Comparison of ENCODE assay signal across 1 cellular context in the genomic region with DNA sequence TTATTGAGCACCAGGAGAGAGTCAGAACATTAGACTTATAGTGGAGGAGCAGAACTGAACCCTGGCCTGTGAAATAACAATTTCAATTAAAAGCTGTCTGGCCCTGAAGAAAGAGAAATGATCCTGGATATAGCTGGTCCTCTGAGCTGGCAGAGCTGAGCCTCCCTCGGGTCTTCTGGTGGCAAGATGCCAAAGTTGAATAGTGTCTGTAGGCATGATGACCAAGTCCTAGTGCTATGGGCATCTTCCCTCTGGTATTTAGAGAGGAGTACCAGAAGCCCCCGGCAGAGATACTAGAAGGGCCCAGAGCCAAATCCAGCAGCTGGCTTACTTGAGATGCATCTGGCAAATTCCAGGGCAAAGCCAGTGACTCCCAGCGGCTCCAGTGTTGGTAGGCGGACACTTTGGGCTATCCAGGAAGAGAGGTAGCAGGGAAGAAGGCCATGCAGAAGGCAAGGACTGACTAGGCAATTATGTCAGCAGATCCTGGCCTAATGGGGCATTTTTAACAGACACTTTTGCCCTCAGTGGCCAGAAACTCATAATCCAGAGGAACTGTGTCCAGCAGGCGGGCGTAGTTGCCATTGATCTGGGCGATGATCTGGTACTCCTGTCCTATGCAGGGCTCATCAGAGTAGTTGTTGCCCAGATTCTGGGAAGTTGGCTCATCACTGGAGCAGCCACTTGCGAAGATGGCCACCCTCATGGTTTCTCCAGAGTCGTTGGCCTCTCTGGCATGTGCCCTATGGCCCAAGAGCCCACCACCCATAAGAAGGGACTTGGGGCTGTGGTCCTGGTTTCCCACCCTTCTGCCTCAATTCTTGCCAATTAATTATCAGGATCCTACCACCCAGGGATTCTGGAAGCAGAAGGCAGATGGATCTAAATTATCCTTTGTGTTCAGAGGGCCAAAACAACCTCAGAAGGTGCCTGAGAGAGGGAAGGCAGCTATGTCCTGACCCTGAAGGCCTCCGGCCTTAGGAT.
A peak's percentile ranks its signal among the peaks of the same experiment; 100 is the strongest.
TF ChIP-seq lines count a peak whose summit lies in the region.

No MANE protein-coding gene starts in this region.

TF ChIP-seq in K562, 482 proteins besides CTCF, POLR2A, EP300 and RAD21 (continues in another document):
- TF ChIP-seq EHMT2 (IDR thresholded peaks at IDR 0.05) (no peak), ZNF696 (CRISPR knock-in tag; conservative IDR thresholded peaks at IDR 0.05) (no peak; the same call in 1 of the 2 replicates), SMARCB1 (IDR thresholded peaks at IDR 0.05; ENCODE audit: insufficient read length, low read depth) (no peak), MCM3 (IDR thresholded peaks at IDR 0.05) (no peak), SMARCE1 (IDR thresholded peaks at IDR 0.05) (no peak), OTX1 (CRISPR knock-in tag; IDR thresholded peaks at IDR 0.05) (peak; percentile 55; the same call in 1 of the 2 replicates), SAFB2 (IDR thresholded peaks at IDR 0.05; ENCODE audit: borderline replicate concordance, low read depth, low read length, severe bottlenecking) (no peak), SMAD3 (CRISPR knock-in tag; conservative IDR thresholded peaks at IDR 0.05) (no peak), ATF1 (CRISPR knock-in tag; IDR thresholded peaks at IDR 0.05) (no peak), ATF1 (tag; IDR thresholded peaks at IDR 0.05) (no peak), PRMT5 (CRISPR knock-in tag; IDR thresholded peaks at IDR 0.05) (no peak), CCNT2 (IDR thresholded peaks at IDR 0.05; ENCODE audit: borderline replicate concordance, extremely low read depth, insufficient read length, low read depth, low read length) (peak; percentile 5), BDP1 (IDR thresholded peaks at IDR 0.05; ENCODE audit: insufficient read depth, insufficient read length) (no peak), ZNF274 (IDR thresholded peaks at IDR 0.05; ENCODE audit: borderline replicate concordance, low read depth, low read length) (no peak), ZNF431 (CRISPR knock-in tag; IDR thresholded peaks at IDR 0.05) (no peak), FOXA1 (IDR thresholded peaks at IDR 0.05; ENCODE audit: borderline replicate concordance) (no peak), MLX (CRISPR knock-in tag; conservative IDR thresholded peaks at IDR 0.05) (no peak), NEUROD1 (IDR thresholded peaks at IDR 0.05; ENCODE audit: borderline replicate concordance, low read depth, low read length, partially characterized antibody) (no peak), SP2 (IDR thresholded peaks at IDR 0.05; ENCODE audit: extremely low read depth, low read depth, low read length, poor library complexity, severe bottlenecking) (no peak), ZNF436 (CRISPR knock-in tag; IDR thresholded peaks at IDR 0.05) (peak; percentile 75; the same call in 1 of the 2 replicates), SIN3B (IDR thresholded peaks at IDR 0.05; ENCODE audit: low read depth) (no peak), HDAC3 (IDR thresholded peaks at IDR 0.05; ENCODE audit: borderline replicate concordance, partially characterized antibody) (peak; percentile 19), CBX8 (IDR thresholded peaks at IDR 0.05; ENCODE audit: borderline replicate concordance, extremely low read depth, low read depth, low read length, poor library complexity, severe bottlenecking) (no peak), ZNF644 (tag; IDR thresholded peaks at IDR 0.05; ENCODE audit: low read depth) (no peak), TCF7 (IDR thresholded peaks at IDR 0.05; ENCODE audit: borderline replicate concordance) (no peak), FOXA3 (CRISPR knock-in tag; conservative IDR thresholded peaks at IDR 0.05 in 1 of 2, IDR thresholded peaks at IDR 0.05 in 1 of 2) (no peak), ZNF282 (CRISPR knock-in tag; IDR thresholded peaks at IDR 0.05) (no peak), SRSF9 (IDR thresholded peaks at IDR 0.05; ENCODE audit: borderline replicate concordance, low read depth, low read length) (no peak), L3MBTL2 (IDR thresholded peaks at IDR 0.05) (no peak), ZNF175 (CRISPR knock-in tag; IDR thresholded peaks at IDR 0.05; ENCODE audit: low read depth) (no peak), ZNF280A (IDR thresholded peaks at IDR 0.05; ENCODE audit: low read depth, partially characterized antibody) (no peak), MEIS2 (IDR thresholded peaks at IDR 0.05; ENCODE audit: partially characterized antibody) (no peak), BRD4 (IDR thresholded peaks at IDR 0.05) (0 out of 2 replicates have a peak, but pooled peaks have one; percentile 30), ZSCAN32 (CRISPR knock-in tag; IDR thresholded peaks at IDR 0.05) (peak; percentile 3; the same call in 1 of the 2 replicates), FOXP1 (CRISPR knock-in tag; IDR thresholded peaks at IDR 0.05) (peak; percentile 12; the same call in 1 of the 2 replicates), ZNF778 (CRISPR knock-in tag; IDR thresholded peaks at IDR 0.05) (no peak), ZNF668 (CRISPR knock-in tag; IDR thresholded peaks at IDR 0.05) (no peak), HSF4 (CRISPR knock-in tag; IDR thresholded peaks at IDR 0.05; ENCODE audit: borderline replicate concordance) (no peak), RBM14 (IDR thresholded peaks at IDR 0.05; ENCODE audit: borderline replicate concordance, insufficient read depth, low read depth, low read length) (no peak), ZBTB7A (IDR thresholded peaks at IDR 0.05; ENCODE audit: borderline replicate concordance, control insufficient read depth, low read depth, low read length) (peak; percentile 40; the same call in 1 of the 2 replicates), ZNF316 (IDR thresholded peaks at IDR 0.05) (no peak; the same call in 1 of the 2 replicates), PTTG1 (tag; IDR thresholded peaks at IDR 0.05; ENCODE audit: low read depth) (no peak), HMBOX1 (IDR thresholded peaks at IDR 0.05) (peak; percentile 69), MCM2 (IDR thresholded peaks at IDR 0.05; ENCODE audit: low read depth) (no peak), PPARD (CRISPR knock-in tag; IDR thresholded peaks at IDR 0.05) (no peak), E2F3 (CRISPR knock-in tag; IDR thresholded peaks at IDR 0.05) (no peak), SMAD2 (IDR thresholded peaks at IDR 0.05; ENCODE audit: low read depth, low read length) (no peak)
- TF ChIP-seq, protein P1, sequence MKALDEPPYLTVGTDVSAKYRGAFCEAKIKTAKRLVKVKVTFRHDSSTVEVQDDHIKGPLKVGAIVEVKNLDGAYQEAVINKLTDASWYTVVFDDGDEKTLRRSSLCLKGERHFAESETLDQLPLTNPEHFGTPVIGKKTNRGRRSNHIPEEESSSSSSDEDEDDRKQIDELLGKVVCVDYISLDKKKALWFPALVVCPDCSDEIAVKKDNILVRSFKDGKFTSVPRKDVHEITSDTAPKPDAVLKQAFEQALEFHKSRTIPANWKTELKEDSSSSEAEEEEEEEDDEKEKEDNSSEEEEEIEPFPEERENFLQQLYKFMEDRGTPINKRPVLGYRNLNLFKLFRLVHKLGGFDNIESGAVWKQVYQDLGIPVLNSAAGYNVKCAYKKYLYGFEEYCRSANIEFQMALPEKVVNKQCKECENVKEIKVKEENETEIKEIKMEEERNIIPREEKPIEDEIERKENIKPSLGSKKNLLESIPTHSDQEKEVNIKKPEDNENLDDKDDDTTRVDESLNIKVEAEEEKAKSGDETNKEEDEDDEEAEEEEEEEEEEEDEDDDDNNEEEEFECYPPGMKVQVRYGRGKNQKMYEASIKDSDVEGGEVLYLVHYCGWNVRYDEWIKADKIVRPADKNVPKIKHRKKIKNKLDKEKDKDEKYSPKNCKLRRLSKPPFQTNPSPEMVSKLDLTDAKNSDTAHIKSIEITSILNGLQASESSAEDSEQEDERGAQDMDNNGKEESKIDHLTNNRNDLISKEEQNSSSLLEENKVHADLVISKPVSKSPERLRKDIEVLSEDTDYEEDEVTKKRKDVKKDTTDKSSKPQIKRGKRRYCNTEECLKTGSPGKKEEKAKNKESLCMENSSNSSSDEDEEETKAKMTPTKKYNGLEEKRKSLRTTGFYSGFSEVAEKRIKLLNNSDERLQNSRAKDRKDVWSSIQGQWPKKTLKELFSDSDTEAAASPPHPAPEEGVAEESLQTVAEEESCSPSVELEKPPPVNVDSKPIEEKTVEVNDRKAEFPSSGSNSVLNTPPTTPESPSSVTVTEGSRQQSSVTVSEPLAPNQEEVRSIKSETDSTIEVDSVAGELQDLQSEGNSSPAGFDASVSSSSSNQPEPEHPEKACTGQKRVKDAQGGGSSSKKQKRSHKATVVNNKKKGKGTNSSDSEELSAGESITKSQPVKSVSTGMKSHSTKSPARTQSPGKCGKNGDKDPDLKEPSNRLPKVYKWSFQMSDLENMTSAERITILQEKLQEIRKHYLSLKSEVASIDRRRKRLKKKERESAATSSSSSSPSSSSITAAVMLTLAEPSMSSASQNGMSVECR (CRISPR knock-in tag; IDR thresholded peaks at IDR 0.05) = no peak
- TF ChIP-seq, protein P2, sequence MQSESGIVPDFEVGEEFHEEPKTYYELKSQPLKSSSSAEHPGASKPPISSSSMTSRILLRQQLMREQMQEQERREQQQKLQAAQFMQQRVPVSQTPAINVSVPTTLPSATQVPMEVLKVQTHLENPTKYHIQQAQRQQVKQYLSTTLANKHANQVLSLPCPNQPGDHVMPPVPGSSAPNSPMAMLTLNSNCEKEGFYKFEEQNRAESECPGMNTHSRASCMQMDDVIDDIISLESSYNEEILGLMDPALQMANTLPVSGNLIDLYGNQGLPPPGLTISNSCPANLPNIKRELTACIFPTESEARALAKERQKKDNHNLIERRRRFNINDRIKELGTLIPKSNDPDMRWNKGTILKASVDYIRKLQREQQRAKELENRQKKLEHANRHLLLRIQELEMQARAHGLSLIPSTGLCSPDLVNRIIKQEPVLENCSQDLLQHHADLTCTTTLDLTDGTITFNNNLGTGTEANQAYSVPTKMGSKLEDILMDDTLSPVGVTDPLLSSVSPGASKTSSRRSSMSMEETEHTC (IDR thresholded peaks at IDR 0.05) = no peak; the same call in 1 of the 2 replicates
- TF ChIP-seq, protein P3, sequence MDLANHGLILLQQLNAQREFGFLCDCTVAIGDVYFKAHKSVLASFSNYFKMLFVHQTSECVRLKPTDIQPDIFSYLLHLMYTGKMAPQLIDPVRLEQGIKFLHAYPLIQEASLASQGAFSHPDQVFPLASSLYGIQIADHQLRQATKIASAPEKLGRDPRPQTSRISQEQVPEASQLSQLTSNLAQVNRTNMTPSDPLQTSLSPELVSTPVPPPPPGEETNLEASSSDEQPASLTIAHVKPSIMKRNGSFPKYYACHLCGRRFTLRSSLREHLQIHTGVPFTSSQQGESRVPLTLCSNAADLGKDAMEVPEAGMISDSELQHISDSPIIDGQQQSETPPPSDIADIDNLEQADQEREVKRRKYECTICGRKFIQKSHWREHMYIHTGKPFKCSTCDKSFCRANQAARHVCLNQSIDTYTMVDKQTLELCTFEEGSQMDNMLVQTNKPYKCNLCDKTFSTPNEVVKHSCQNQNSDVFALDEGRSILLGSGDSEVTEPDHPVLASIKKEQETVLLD (IDR thresholded peaks at IDR 0.05) = no peak
- TF ChIP-seq, protein P4, sequence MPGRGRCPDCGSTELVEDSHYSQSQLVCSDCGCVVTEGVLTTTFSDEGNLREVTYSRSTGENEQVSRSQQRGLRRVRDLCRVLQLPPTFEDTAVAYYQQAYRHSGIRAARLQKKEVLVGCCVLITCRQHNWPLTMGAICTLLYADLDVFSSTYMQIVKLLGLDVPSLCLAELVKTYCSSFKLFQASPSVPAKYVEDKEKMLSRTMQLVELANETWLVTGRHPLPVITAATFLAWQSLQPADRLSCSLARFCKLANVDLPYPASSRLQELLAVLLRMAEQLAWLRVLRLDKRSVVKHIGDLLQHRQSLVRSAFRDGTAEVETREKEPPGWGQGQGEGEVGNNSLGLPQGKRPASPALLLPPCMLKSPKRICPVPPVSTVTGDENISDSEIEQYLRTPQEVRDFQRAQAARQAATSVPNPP (IDR thresholded peaks at IDR 0.05; ENCODE audit: borderline replicate concordance, insufficient read depth, insufficient read length) = no peak
- TF ChIP-seq, protein P5, sequence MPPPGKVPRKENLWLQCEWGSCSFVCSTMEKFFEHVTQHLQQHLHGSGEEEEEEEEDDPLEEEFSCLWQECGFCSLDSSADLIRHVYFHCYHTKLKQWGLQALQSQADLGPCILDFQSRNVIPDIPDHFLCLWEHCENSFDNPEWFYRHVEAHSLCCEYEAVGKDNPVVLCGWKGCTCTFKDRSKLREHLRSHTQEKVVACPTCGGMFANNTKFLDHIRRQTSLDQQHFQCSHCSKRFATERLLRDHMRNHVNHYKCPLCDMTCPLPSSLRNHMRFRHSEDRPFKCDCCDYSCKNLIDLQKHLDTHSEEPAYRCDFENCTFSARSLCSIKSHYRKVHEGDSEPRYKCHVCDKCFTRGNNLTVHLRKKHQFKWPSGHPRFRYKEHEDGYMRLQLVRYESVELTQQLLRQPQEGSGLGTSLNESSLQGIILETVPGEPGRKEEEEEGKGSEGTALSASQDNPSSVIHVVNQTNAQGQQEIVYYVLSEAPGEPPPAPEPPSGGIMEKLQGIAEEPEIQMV (tag; conservative IDR thresholded peaks at IDR 0.05; ENCODE audit: low read depth) = no peak
